In the genomic region with DNA sequence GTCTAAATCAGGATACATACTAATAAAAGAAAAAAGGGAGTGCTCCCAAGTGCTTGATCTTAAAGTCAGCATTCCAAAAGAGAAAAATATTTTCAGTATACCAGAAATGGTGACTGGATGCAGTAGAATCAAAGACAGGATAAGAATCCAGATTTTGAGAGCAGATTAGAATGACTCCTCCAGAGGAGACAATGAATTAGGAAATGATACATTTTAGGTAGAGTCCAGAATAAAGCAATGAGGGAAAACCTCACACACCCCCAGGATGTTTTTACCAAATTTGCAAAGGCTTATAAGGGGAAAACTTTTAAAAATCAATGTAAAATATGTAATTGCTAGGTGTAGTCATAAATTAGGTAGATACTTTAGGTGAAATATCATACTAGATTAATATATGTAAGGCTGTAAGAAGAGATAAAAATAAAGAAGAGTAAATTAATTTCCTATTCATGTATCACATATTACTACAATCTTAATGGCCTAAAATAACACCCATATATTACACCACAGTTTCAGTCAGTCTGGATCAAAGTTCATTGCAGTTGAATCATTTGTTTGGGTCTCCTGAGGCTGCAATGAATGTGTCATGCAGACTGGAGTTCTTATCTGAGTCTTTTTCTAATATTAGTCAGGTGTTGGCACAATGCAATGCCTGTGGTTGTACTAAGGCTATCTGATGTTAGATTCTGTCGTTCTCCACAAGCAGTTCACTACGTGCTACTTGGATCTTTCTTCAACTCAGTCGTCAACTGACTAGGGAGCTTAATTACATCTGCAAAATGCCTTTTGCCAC, we compare ENCODE assay signal across 20 cellular contexts.
DNase-seq lines count a peak whose midpoint lies in the region; ATAC-seq and TF ChIP-seq lines count a peak whose summit lies in the region.
"Had no signal": no experiment of that assay in that cellular context is flagged by ENCODE, and none has a peak within 500 bp of the region (broad histone marks: within the 10 kb centered on the region; RNA-seq: fewer than 3 reads in every experiment).

No MANE protein-coding gene starts in this region.

- peaks cover under 1% of the 10 kb centered on the region for H3K9me3 Mint-ChIP-seq in activated naive CD4-positive, alpha-beta T cell treated with anti-CD3 and anti-CD28 coated beads for 36 hours

- H3K27me3 Mint-ChIP-seq in activated naive CD4-positive, alpha-beta T cell treated with anti-CD3 and anti-CD28 coated beads for 36 hours (ENCODE audit: low read depth), result no peaks in the 10 kb centered on the region
- H3K27me3 Mint-ChIP-seq: activated naive CD8-positive, alpha-beta T cell treated with anti-CD3 and anti-CD28 coated beads, Interleukin-2, amount 50 U/mL, for 24 hours; naive thymus-derived CD4-positive, alpha-beta T cell had no signal

- DNase-seq in HT1080 (ENCODE audit: low read depth), result peak; percentile 60
- peak; percentile 22 for DNase-seq in astrocyte of the hippocampus (ENCODE audit: low read depth, low spot score)
- peak; percentile 26 for DNase-seq in glomerular visceral epithelial cell (ENCODE audit: extremely low spot score)
- DNase-seq in renal cortical epithelial cell (ENCODE audit: low read depth), result peak; percentile 5
- no peak for DNase-seq in GM13977 (ENCODE audit: low spot score)
- no peak for DNase-seq in stimulated activated CD4-positive, alpha-beta T cell treated with anti-CD3 and anti-CD28 coated beads, Interleukin-1b, Interleukin-23, amount 100 ng/mL, for 48 hours
- no peak for DNase-seq in activated naive CD4-positive, alpha-beta T cell treated with anti-CD3 and anti-CD28 coated beads for 36 hours
- DNase-seq: activated CD4-positive, alpha-beta T cell treated with anti-CD3 and anti-CD28 coated beads, Interleukin-2, amount 50 U/mL, for 48 hours; activated naive CD8-positive, alpha-beta T cell treated with anti-CD3 and anti-CD28 coated beads, Interleukin-2, amount 50 U/mL, for 24 hours; activated T-cell treated with anti-CD3 and anti-CD28 coated beads, Interleukin-2, amount 50 U/mL, for 48 hours; AML-193; colonic mucosa; left lung; naive thymus-derived CD4-positive, alpha-beta T cell; NCI-H2029 treated with DMSO at 0.1 percent for 48 hours; NCI-H524 treated with DMSO at 0.1 percent for 48 hours; psoas muscle; stimulated activated CD4-positive, alpha-beta T cell treated with anti-CD3 and anti-CD28 coated beads, Interleukin-2, amount 100 ng/mL, for 24 hours; substantia nigra had no signal

- in situ Hi-C loops in GM13977 (cut with MboI; ENCODE audit: low pct_unique_long_range_greater_than_20kb, low sequenced_read_pairs, unreplicated experiment), result no loop called here

- no peaks in the 10 kb centered on the region for H3K36me3 Mint-ChIP-seq in activated naive CD4-positive, alpha-beta T cell treated with anti-CD3 and anti-CD28 coated beads for 36 hours (ENCODE audit: low read depth)
- H3K36me3 Mint-ChIP-seq: naive thymus-derived CD4-positive, alpha-beta T cell had no signal

- TF ChIP-seq CTCF in GM13977 (IDR thresholded peaks at IDR 0.05; ENCODE audit: extremely low read depth, insufficient read depth, missing control alignments), result no peak

- intact Hi-C loops in activated naive CD4-positive, alpha-beta T cell treated with anti-CD3 and anti-CD28 coated beads for 36 hours (cut with micrococcal nuclease), result no loop called here

- H3K27ac Mint-ChIP-seq in activated naive CD4-positive, alpha-beta T cell treated with anti-CD3 and anti-CD28 coated beads for 36 hours, result no peak overlapping the region
- H3K27ac Mint-ChIP-seq: activated naive CD8-positive, alpha-beta T cell treated with anti-CD3 and anti-CD28 coated beads, Interleukin-2, amount 50 U/mL, for 24 hours; naive thymus-derived CD4-positive, alpha-beta T cell had no signal

- no peaks in the 10 kb centered on the region for H3K4me1 Mint-ChIP-seq in activated naive CD4-positive, alpha-beta T cell treated with anti-CD3 and anti-CD28 coated beads for 36 hours (ENCODE audit: low read depth)
- H3K4me1 Mint-ChIP-seq: activated naive CD8-positive, alpha-beta T cell treated with anti-CD3 and anti-CD28 coated beads, Interleukin-2, amount 50 U/mL, for 24 hours; naive thymus-derived CD4-positive, alpha-beta T cell had no signal

- no peak overlapping the region for H3K4me3 Mint-ChIP-seq in activated naive CD4-positive, alpha-beta T cell treated with anti-CD3 and anti-CD28 coated beads for 36 hours
- H3K4me3 Mint-ChIP-seq: activated naive CD8-positive, alpha-beta T cell treated with anti-CD3 and anti-CD28 coated beads, Interleukin-2, amount 50 U/mL, for 24 hours; naive thymus-derived CD4-positive, alpha-beta T cell had no signal

- CTCF ChIA-PET in activated naive CD4-positive, alpha-beta T cell treated with anti-CD3 and anti-CD28 coated beads for 36 hours (lab: Charles Lee), result no interaction called here

- ATAC-seq in HG03175 (IDR thresholded peaks at IDR 0.05; ENCODE audit: unreplicated experiment), result no peak
- ATAC-seq: activated naive CD8-positive, alpha-beta T cell treated with anti-CD3 and anti-CD28 coated beads, Interleukin-2, amount 50 U/mL, for 24 hours; left lung; naive thymus-derived CD4-positive, alpha-beta T cell had no signal

Comparison
In these comparisons a context has a peak if more than half of its experiments do, and no peak if none do; other contexts are left out.
1. DNase-seq: peak in HT1080 (single experiment), astrocyte of the hippocampus (single experiment), glomerular visceral epithelial cell (single experiment) and renal cortical epithelial cell (single experiment); none in GM13977 (single experiment), stimulated activated CD4-positive, alpha-beta T cell treated with anti-CD3 and anti-CD28 coated beads, Interleukin-1b, Interleukin-23, amount 100 ng/mL, for 48 hours (single experiment) and activated naive CD4-positive, alpha-beta T cell treated with anti-CD3 and anti-CD28 coated beads for 36 hours (single experiment).